In genomic region chr14:62029569-62029924, GRCh38 we compare ENCODE assay signal across 1 cellular context.
TF ChIP-seq lines count a peak whose summit lies in the region.

No MANE protein-coding gene starts in this region.

TF ChIP-seq in GM12878, 131 proteins besides CTCF, POLR2A, EP300 and RAD21 (continued from another document):
- TF ChIP-seq MLLT1 (IDR thresholded peaks at IDR 0.05) (no peak), NR2C1 (IDR thresholded peaks at IDR 0.05) (0 out of 2 replicates have a peak, but pooled peaks have one; percentile 22)
